10 cellular contexts compared by ENCODE assay signal in the genomic region with DNA sequence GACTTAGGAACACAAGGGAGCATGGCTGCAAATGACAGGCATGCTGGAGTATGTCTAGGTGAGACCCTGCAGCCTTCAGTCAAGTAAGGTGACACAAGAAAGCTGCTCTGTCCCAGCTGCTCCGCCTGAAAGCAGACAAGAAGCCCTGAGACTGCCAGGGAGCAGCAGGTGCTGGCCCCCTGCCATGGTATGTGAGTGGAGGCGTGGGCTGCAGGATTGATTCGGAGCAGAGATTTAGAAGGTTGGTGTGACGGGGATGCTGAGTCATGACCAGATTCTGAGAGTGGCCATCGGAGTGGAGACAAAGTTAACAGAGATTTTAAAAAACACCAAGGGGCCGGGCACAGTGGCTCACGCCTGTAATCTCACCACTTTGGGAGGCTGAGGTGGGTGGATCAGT. TPM values are rescaled to one million over a fixed set of nuclear protein-coding genes. Genes with fewer than 3 reads are reported as not detected.
DNase-seq lines count a peak whose midpoint lies in the region; ATAC-seq and TF ChIP-seq lines count a peak whose summit lies in the region.
"Had no signal": no experiment of that assay in that cellular context is flagged by ENCODE, and none has a peak within 500 bp of the region (broad histone marks: within the 10 kb centered on the region; RNA-seq: fewer than 3 reads in every experiment).

No MANE protein-coding gene starts in this region.

- POLR2A ChIA-PET in AG04450 (lab: Yijun Ruan, JAX): interaction anchor here (1.0 kb wide), 1 partner anchor 17 kb away, joined by 3 read pairs; no protein-coding TSS in a partner anchor

- peak overlapping the region; percentile 12 for H3K9ac ChIP-seq in HUES6 (ENCODE audit: low read length)

- DNase-seq in AG04450 (ENCODE audit: low read depth, low spot score) (peak; percentile 80), astrocyte of the hippocampus (ENCODE audit: low read depth, low spot score) (peak; percentile 94), lung (ENCODE audit: low spot score) (peak; percentile 60), NCI-H526 treated with DMSO at 0.1 percent for 48 hours (lab: John Stamatoyannopoulos, UW) (no peak), germinal center (ENCODE audit: low spot score) (no peak)

- H3K27ac ChIP-seq in AG04450 (ENCODE audit: low read depth, low read length) (peak overlapping the region; percentile 83), HUES6 (ENCODE audit: low read depth, low read length) (no peak overlapping the region), lung (ENCODE audit: low read depth in 1 of 2, low read length in 1 of 2) (peak overlapping the region in 1 of 2 donors; percentile 13)
- H3K27ac ChIP-seq: coronary artery had no signal

- H3K36me3 ChIP-seq in HUES6 (ENCODE audit: control insufficient read depth, insufficient read depth, low read length) (no peaks in the 10 kb centered on the region), lung (ENCODE audit: control insufficient read depth in 2 of 2, insufficient read depth in 2 of 2, low read length in 2 of 2) (peaks cover 0 to 2% of the 10 kb centered on the region in 2 donors)

- H3K4me3 ChIP-seq in AG04450 (ENCODE audit: low read depth, low read length) (no peak overlapping the region), HUES6 (ENCODE audit: low read depth, low read length) (no peak overlapping the region), lung (no peak overlapping the region)
- H3K4me3 ChIP-seq: coronary artery had no signal

- H3K27me3 ChIP-seq in AG04450 (ENCODE audit: control insufficient read depth, insufficient read depth, low read length) (no peaks in the 10 kb centered on the region), HUES6 (ENCODE audit: control insufficient read depth, insufficient read depth, low read length) (no peaks in the 10 kb centered on the region), lung (ENCODE audit: control insufficient read depth, insufficient read depth) (no peaks in the 10 kb centered on the region)

- CTCF ChIA-PET in AG04450 (lab: Charles Lee): interaction anchor here (0.6 to 5.1 kb wide), 2 partner anchors 12 to 14 kb away, joined by 3 to 22 read pairs; no protein-coding TSS in a partner anchor

- H3K9me3 ChIP-seq in AG04450 (ENCODE audit: control insufficient read depth, insufficient read depth, low read length) (no peaks in the 10 kb centered on the region), HUES6 (ENCODE audit: control insufficient read depth, insufficient read depth, low read depth, low read length) (no peaks in the 10 kb centered on the region), lung (ENCODE audit: control insufficient read depth in 2 of 2, insufficient read depth in 1 of 2, low read length in 1 of 2) (no peaks in the 10 kb centered on the region)

- H3K4me1 ChIP-seq in HUES6 (ENCODE audit: control insufficient read depth, insufficient read depth, low read length): no peaks in the 10 kb centered on the region; the same call in 1 of the 2 replicates
- peaks cover 0 to 10% of the 10 kb centered on the region in 2 donors for H3K4me1 ChIP-seq in lung (ENCODE audit: control insufficient read depth in 2 of 2, insufficient read depth in 2 of 2, low read length in 2 of 2)

- TF ChIP-seq CTCF in AG04450 (IDR thresholded peaks at IDR 0.05; ENCODE audit: low read depth, low read length) (no peak), lung (IDR thresholded peaks at IDR 0.05; ENCODE audit: control extremely low read depth, extremely low read depth) (no peak)

- ATAC-seq in lung (ENCODE audit: insufficient read depth, low FRiP score) (peak; percentile 74), HG03565 (IDR thresholded peaks at IDR 0.05; ENCODE audit: unreplicated experiment) (no peak), HG03175 (IDR thresholded peaks at IDR 0.05; ENCODE audit: unreplicated experiment) (no peak)

- WGBS in lung, 2 donors: 65 to 79% methylated on average over 7 of the region's 7 CpGs

RNA-seq across cellular contexts. Expression of a gene that starts 17.8 kb away (rescaled TPM):
- polyA plus RNA-seq in AG04450 (2011; rRNA removed) (64.3 and 71.0 TPM in 2 replicates), lung (10 to 100 TPM; 15.8 to 18.7 TPM)
- polyA minus RNA-seq in AG04450 (2011; rRNA and poly(A)+ RNA removed): 108 and 110 TPM in 2 replicates
- total RNA-seq in lung: 10 to 100 TPM; 34.3 to 39.5 TPM

RNA-seq across cellular contexts. Expression of a gene that starts 51.6 kb away (rescaled TPM):
- polyA plus RNA-seq in AG04450 (2011; rRNA removed) (not detected in 2 replicates), lung (under 1 TPM; 0.56 to 0.93 TPM)
- polyA minus RNA-seq in AG04450 (2011; rRNA and poly(A)+ RNA removed): 0.23 TPM in 1 of 2 replicates, not detected in the other
- total RNA-seq in lung: under 1 TPM; 0.94 to 0.98 TPM
- total RNA-seq: liver had no signal
- polyA plus RNA-seq: liver had no signal

Comparison
In these comparisons a context has a peak if more than half of its experiments do, and no peak if none do; other contexts are left out.
1. DNase-seq: peak in AG04450 (single experiment), astrocyte of the hippocampus (single experiment) and lung (single experiment); none in NCI-H526 treated with DMSO at 0.1 percent for 48 hours (single experiment) and germinal center (single experiment).